12 cellular contexts compared by ENCODE assay signal in the genomic region with DNA sequence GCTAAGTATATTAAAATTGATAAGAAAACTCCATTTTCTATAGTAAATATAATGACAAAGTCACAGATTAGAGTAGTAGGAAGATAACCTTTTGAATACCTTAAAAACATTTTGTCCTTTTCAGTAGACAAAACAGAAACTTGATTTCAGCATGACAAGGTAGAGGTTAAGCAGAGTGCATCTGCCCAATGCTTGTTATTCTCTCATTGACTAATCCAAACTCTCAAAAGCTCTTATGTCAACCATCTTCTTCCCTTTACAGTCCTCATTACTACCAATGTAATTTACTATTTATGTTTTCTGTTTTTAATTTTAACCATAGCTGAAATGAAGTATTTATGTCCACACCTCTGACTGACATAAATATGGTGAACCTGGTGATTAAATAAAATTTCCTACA. TPM values are rescaled to one million over a fixed set of nuclear protein-coding genes. Genes with fewer than 3 reads are reported as not detected.
DNase-seq lines count a peak whose midpoint lies in the region; ATAC-seq and TF ChIP-seq lines count a peak whose summit lies in the region.
"Had no signal": no experiment of that assay in that cellular context is flagged by ENCODE, and none has a peak within 500 bp of the region (broad histone marks: within the 10 kb centered on the region; RNA-seq: fewer than 3 reads in every experiment).

No MANE protein-coding gene starts in this region.

- DNase-seq in NCI-H146 (lab: John Stamatoyannopoulos, UW): no peak
- no peak for DNase-seq in omental fat pad (ENCODE audit: low spot score)
- no peak for DNase-seq in DMS 273 (lab: John Stamatoyannopoulos, UW; ENCODE audit: unreplicated experiment)
- DNase-seq in NOMO-1 treated with DMSO at 0.1 percent for 48 hours (lab: John Stamatoyannopoulos, UW; ENCODE audit: unreplicated experiment): no peak
- DNase-seq: glutamatergic neuron, NCI-H1105 treated with DMSO at 0.1 percent for 48 hours, NCI-H774, SIG-M5 had no signal

- no peak for TF ChIP-seq CTCF in omental fat pad (IDR thresholded peaks at IDR 0.05)

- peak; percentile 74 for ATAC-seq in GM18520 (IDR thresholded peaks at IDR 0.05; ENCODE audit: unreplicated experiment)
- peak; percentile 82 for ATAC-seq in GM21360 (IDR thresholded peaks at IDR 0.05; ENCODE audit: unreplicated experiment)
- peak; percentile 86 for ATAC-seq in HG02884 (IDR thresholded peaks at IDR 0.05; ENCODE audit: unreplicated experiment)
- ATAC-seq in HG03565 (IDR thresholded peaks at IDR 0.05; ENCODE audit: unreplicated experiment): peak; percentile 75
- ATAC-seq in omental fat pad (ENCODE audit: low FRiP score): no peak

RNA-seq across cellular contexts. Expression of a gene that starts 11.1 kb away (rescaled TPM):
- 1 to 10 TPM in 2 of 4 donors, under 1 TPM in 1, not detected in 1; 0.50 to 6.5 (median 1.1) TPM for total RNA-seq in omental fat pad

RNA-seq across cellular contexts. Expression of a gene that starts 11.2 kb away (rescaled TPM):
- 1 to 10 TPM in 3 of 4 donors, not detected in 1; 1.1 to 1.7 (median 1.4) TPM for total RNA-seq in omental fat pad
